Comparison of ENCODE assay signal across 7 cellular contexts in genomic region chr22:22650803-22651515, GRCh38. TPM values are rescaled to one million over a fixed set of nuclear protein-coding genes. Genes with fewer than 3 reads are reported as not detected.
"Had no signal": no experiment of that assay in that cellular context is flagged by ENCODE, and none has a peak within 500 bp of the region (broad histone marks: within the 10 kb centered on the region; RNA-seq: fewer than 3 reads in every experiment).

No MANE protein-coding gene starts in this region.

RNA-seq across cellular contexts. Expression of gene GGTLC2, which starts 6.5 kb away (rescaled TPM):
- total RNA-seq: GM23338, H1, H9, HepG2, HFFc6, HT1080 had no signal
- polyA plus RNA-seq: GM23338, H1, HepG2, IgD-negative memory B cell had no signal
